Comparison of ENCODE assay signal across 9 cellular contexts in genomic region chr1:66330711-66331110, GRCh38.
DNase-seq lines count a peak whose midpoint lies in the region; ATAC-seq and TF ChIP-seq lines count a peak whose summit lies in the region.
"Had no signal": no experiment of that assay in that cellular context is flagged by ENCODE, and none has a peak within 500 bp of the region (broad histone marks: within the 10 kb centered on the region; RNA-seq: fewer than 3 reads in every experiment).

No MANE protein-coding gene starts in this region.

- H3K4me1 Mint-ChIP-seq in activated T-cell treated with anti-CD3 and anti-CD28 coated beads, Interleukin-2, amount 50 U/mL, for 4 hours (ENCODE audit: low read depth): peaks cover 54% of the 10 kb centered on the region
- H3K4me1 Mint-ChIP-seq in T-helper 1 cell treated with Interleukin-12 subunit alpha and Interleukin-12 subunit beta and Interleukin-4 antibody, amounts not matched to agents 30 μg/mL and 1 μg/mL, for 36 hours (ENCODE audit: low read depth): peaks cover 46% of the 10 kb centered on the region

- H3K27me3 ChIP-seq in thymus (ENCODE audit: control insufficient read depth, insufficient read depth): no peaks in the 10 kb centered on the region
- no peaks in the 10 kb centered on the region for H3K27me3 ChIP-seq in prostate gland (replicated peaks; ENCODE audit: insufficient read depth)

- peaks cover 13% of the 10 kb centered on the region for H3K4me1 ChIP-seq in thymus (ENCODE audit: control insufficient read depth, insufficient read depth, low read length)
- H3K4me1 ChIP-seq in prostate gland (replicated peaks): no peaks in the 10 kb centered on the region

- H3K36me3 ChIP-seq in thymus (ENCODE audit: control insufficient read depth, insufficient read depth) (no peaks in the 10 kb centered on the region), prostate gland (no peaks in the 10 kb centered on the region)

- TF ChIP-seq CTCF in fibroblast of the aortic adventitia (IDR thresholded peaks at IDR 0.05; ENCODE audit: insufficient read depth, low read length) (no peak), prostate gland (IDR thresholded peaks at IDR 0.05) (no peak)

- peak overlapping the region; percentile 66 for H3K27ac ChIP-seq in thymus (ENCODE audit: low read depth)
- H3K27ac ChIP-seq in prostate gland: no peak overlapping the region

- peak overlapping the region; percentile 88 for H3K27ac Mint-ChIP-seq in T-helper 1 cell treated with Interleukin-12 subunit alpha and Interleukin-12 subunit beta and Interleukin-4 antibody, amounts not matched to agents 30 μg/mL and 1 μg/mL, for 36 hours

- DNase-seq in activated T-cell treated with anti-CD3 and anti-CD28 coated beads, Interleukin-2, amount 50 U/mL, for 4 hours: no peak
- no peak for DNase-seq in activated T-cell treated with anti-CD3 and anti-CD28 coated beads, Interleukin-2, amount 50 U/mL, for 1 hour
- peak; percentile 26 for DNase-seq in fibroblast of the aortic adventitia (ENCODE audit: low read depth)
- no peak for DNase-seq in prostate gland (ENCODE audit: low spot score)
- DNase-seq in DMS53 treated with DMSO at 0.1 percent for 48 hours (lab: John Stamatoyannopoulos, UW; ENCODE audit: unreplicated experiment): no peak
- no peak for DNase-seq in NCI-H2081 (lab: John Stamatoyannopoulos, UW)
- DNase-seq: COR-L47 had no signal

- peaks cover 11% of the 10 kb centered on the region for H3K36me3 Mint-ChIP-seq in activated T-cell treated with anti-CD3 and anti-CD28 coated beads, Interleukin-2, amount 50 U/mL, for 4 hours (ENCODE audit: insufficient read depth)
- H3K36me3 Mint-ChIP-seq in T-helper 1 cell treated with Interleukin-12 subunit alpha and Interleukin-12 subunit beta and Interleukin-4 antibody, amounts not matched to agents 30 μg/mL and 1 μg/mL, for 36 hours (ENCODE audit: low read depth): peaks cover 24% of the 10 kb centered on the region

- WGBS in thymus: 6% methylated on average over 4 of the region's 4 CpGs
- WGBS in prostate gland: 60% methylated on average over 4 of the region's 4 CpGs

- H3K9me3 Mint-ChIP-seq in activated T-cell treated with anti-CD3 and anti-CD28 coated beads, Interleukin-2, amount 50 U/mL, for 4 hours: no peaks in the 10 kb centered on the region
- no peaks in the 10 kb centered on the region for H3K9me3 Mint-ChIP-seq in T-helper 1 cell treated with Interleukin-12 subunit alpha and Interleukin-12 subunit beta and Interleukin-4 antibody, amounts not matched to agents 30 μg/mL and 1 μg/mL, for 36 hours

- H3K9me3 ChIP-seq in thymus (ENCODE audit: control insufficient read depth) (no peaks in the 10 kb centered on the region), prostate gland (no peaks in the 10 kb centered on the region)

- no peak overlapping the region for H3K4me3 ChIP-seq in fibroblast of the aortic adventitia (ENCODE audit: low read depth, low read length)
- no peak overlapping the region for H3K4me3 ChIP-seq in thymus (ENCODE audit: low read length)
- no peak overlapping the region for H3K4me3 ChIP-seq in prostate gland

- peak; percentile 28 to 46 for ATAC-seq in activated T-cell treated with anti-CD3 and anti-CD28 coated beads, Interleukin-2, amount 50 U/mL, for 4 hours

- no peak for TF ChIP-seq POLR2A in prostate gland (IDR thresholded peaks at IDR 0.05)

- intact Hi-C loops in prostate gland (cut with DNase I): loop anchor here (1.0 kb wide), 1 partner anchor 59 kb away; no protein-coding TSS in a partner anchor

- peak overlapping the region; percentile 99 for H3K4me3 Mint-ChIP-seq in activated T-cell treated with anti-CD3 and anti-CD28 coated beads, Interleukin-2, amount 50 U/mL, for 4 hours
- peak overlapping the region; percentile 97 for H3K4me3 Mint-ChIP-seq in T-helper 1 cell treated with Interleukin-12 subunit alpha and Interleukin-12 subunit beta and Interleukin-4 antibody, amounts not matched to agents 30 μg/mL and 1 μg/mL, for 36 hours

- H3K27me3 Mint-ChIP-seq in activated T-cell treated with anti-CD3 and anti-CD28 coated beads, Interleukin-2, amount 50 U/mL, for 4 hours (ENCODE audit: low read depth): no peaks in the 10 kb centered on the region
- H3K27me3 Mint-ChIP-seq in T-helper 1 cell treated with Interleukin-12 subunit alpha and Interleukin-12 subunit beta and Interleukin-4 antibody, amounts not matched to agents 30 μg/mL and 1 μg/mL, for 36 hours (ENCODE audit: low read depth): no peaks in the 10 kb centered on the region
